In genomic region chr6:114313816-114314215, GRCh38 we compare ENCODE assay signal across 5 cellular contexts. TPM values are rescaled to one million over a fixed set of nuclear protein-coding genes. Genes with fewer than 3 reads are reported as not detected.
"Had no signal": no experiment of that assay in that cellular context is flagged by ENCODE, and none has a peak within 500 bp of the region (broad histone marks: within the 10 kb centered on the region; RNA-seq: fewer than 3 reads in every experiment).

No MANE protein-coding gene starts in this region.

RNA-seq across cellular contexts. Expression of gene HS3ST5, which starts 29.0 kb away (rescaled TPM):
- total RNA-seq: OCI-LY7, Peyer's patch, Right ventricle myocardium inferior, Right ventricle myocardium superior, RPMI7951 had no signal
